ENCODE assay signal across 8 cellular contexts in the genomic region with DNA sequence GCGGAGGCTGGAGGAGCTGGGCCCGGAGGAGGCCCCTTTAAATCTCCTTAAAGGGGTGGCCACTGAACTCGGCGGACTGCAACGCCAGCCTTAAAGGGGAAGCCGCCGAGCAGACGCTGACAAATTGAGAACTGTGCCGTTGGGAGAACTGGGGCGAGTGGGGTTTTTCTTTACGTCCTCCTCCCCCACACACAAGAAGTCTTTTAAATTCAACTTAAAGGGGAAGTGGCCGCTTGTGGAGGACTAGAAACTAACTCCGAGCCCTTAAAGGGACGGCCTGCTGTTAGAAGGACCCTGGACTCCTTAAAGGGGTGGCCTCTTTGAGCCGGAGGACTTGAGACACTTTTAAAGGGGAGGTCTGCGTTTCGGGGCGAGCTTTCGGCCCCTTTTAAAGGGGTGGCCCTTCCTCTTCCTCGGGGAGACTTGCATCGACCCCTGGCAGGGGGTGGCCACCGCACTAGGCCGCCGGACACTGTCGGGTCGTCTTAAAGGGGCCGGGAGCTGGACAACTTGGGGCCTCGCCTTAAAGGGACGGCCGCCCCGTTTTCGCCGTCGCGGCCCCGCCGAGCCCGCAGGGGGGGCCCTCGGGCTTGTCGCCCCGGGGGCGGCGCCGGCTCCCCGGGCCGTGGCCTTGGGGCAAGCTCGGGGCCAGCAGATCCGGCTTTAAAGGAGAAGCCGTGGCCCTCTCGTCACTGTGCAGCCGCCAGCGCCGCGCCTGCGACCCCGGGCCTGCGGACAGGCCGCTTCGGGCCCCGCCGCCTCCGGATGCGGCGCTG. TPM values are rescaled to one million over a fixed set of nuclear protein-coding genes. Genes with fewer than 3 reads are reported as not detected.
A peak's percentile ranks its signal among the peaks of the same experiment; 100 is the strongest.
DNase-seq lines count a peak whose midpoint lies in the region; TF ChIP-seq lines count a peak whose summit lies in the region.

No MANE protein-coding gene starts in this region.

- peak in 1 of 3 donors; percentile 19 for TF ChIP-seq POLR2A in spleen (IDR thresholded peaks at IDR 0.05)

- H3K4me1 ChIP-seq in spleen: peaks cover 27 to 72% (median 56%) of the 10 kb centered on the region in 6 donors

- H3K27me3 ChIP-seq in MG63 (no peaks in the 10 kb centered on the region), kidney epithelial cell (ENCODE audit: control insufficient read depth, insufficient read depth, low read length) (no peaks in the 10 kb centered on the region), spleen (replicated peaks in 1 of 7) (no peaks in the 10 kb centered on the region)

- H3K9me3 ChIP-seq in MG63 (no peaks in the 10 kb centered on the region), spleen (no peaks in the 10 kb centered on the region)

- TF ChIP-seq CTCF in HFF-Myc (IDR thresholded peaks at IDR 0.05; ENCODE audit: low read depth, low read length, missing control alignments) (no peak), choroid plexus epithelial cell (conservative IDR thresholded peaks at IDR 0.05; ENCODE audit: low read depth, low read length) (no peak), kidney epithelial cell (IDR thresholded peaks at IDR 0.05; ENCODE audit: insufficient read depth, low read length, poor library complexity, severe bottlenecking) (no peak), spleen (IDR thresholded peaks at IDR 0.05 in 8 of 11, conservative IDR thresholded peaks at IDR 0.05 in 3 of 11) (peak in 3 of 11 experiments; percentile 14 to 41 (median 23))

- peaks cover 59% of the 10 kb centered on the region for H3K36me3 ChIP-seq in MG63
- no peaks in the 10 kb centered on the region for H3K36me3 ChIP-seq in kidney epithelial cell (ENCODE audit: control insufficient read depth, insufficient read depth, low read length)
- H3K36me3 ChIP-seq in spleen: peaks cover 0 to 67% (median 52%) of the 10 kb centered on the region in 6 donors

- H3K4me3 ChIP-seq in HFF-Myc (replicated peaks; ENCODE audit: low read depth, low read length) (peak overlapping the region; percentile 87), MG63 (peak overlapping the region; percentile 68), choroid plexus epithelial cell (ENCODE audit: low read depth, low read length) (peak overlapping the region; percentile 91), kidney epithelial cell (ENCODE audit: low read depth, low read length) (peak overlapping the region; percentile 82), spleen (peak overlapping the region; percentile 74 to 93 (median 83))

- 0 to 1% (median 0%) methylated on average over 43 to 64 of the region's 64 CpGs for WGBS in spleen, 5 donors

- intact Hi-C loops in spleen (cut with DNase I; ENCODE audit: low total_unique reads): loop anchor here (5.0 kb wide), 1 partner anchor 33 kb away; no protein-coding TSS in a partner anchor

- H3K27ac ChIP-seq in spleen: peak overlapping the region; percentile 97 to 100 (median 99)

- peak; percentile 58 for DNase-seq in stimulated activated CD8-positive, alpha-beta memory T cell treated with anti-CD3 and anti-CD28 coated beads, Interleukin-12 subunit alpha, Interleukin-12 subunit beta, amount 100 ng/mL, for 4 hours (ENCODE audit: low read depth)
- DNase-seq in stimulated activated CD8-positive, alpha-beta memory T cell treated with anti-CD3 and anti-CD28 coated beads, Interleukin-4, amount 100 ng/mL, for 48 hours: no peak
- DNase-seq in HFF-Myc (ENCODE audit: extremely low read depth, low read depth) (peak; percentile 83), MG63 (peak; percentile 79), SK-MEL-5 (ENCODE audit: low read depth, low spot score) (peak; percentile 94), choroid plexus epithelial cell (ENCODE audit: low read depth) (peak; percentile 98), kidney epithelial cell (ENCODE audit: low read depth) (peak; percentile 77), spleen (peak; percentile 95)

- in situ Hi-C loops in SK-MEL-5 (cut with HindIII; ENCODE audit: low pct_unique_long_range_greater_than_20kb, low sequenced_read_pairs): no loop called here

RNA-seq across cellular contexts. Expression of a gene that starts 0.7 kb away (rescaled TPM):
- total RNA-seq in MG63 (2014; rRNA removed; shearing (Covaris generic); ENCODE audit: low replicate concordance): 6.0 and 14.5 TPM in 2 replicates
- total RNA-seq in SK-MEL-5 (2014; rRNA removed; shearing (Covaris generic)): 8.8 and 8.9 TPM in 2 replicates
- 40.5 and 53.2 TPM in 2 replicates for polyA plus RNA-seq in SK-MEL-5 (2015; cell fraction: cytosol; rRNA removed)
- polyA plus RNA-seq in SK-MEL-5 (2015; cell fraction: nucleus; rRNA removed): 78.2 and 83.6 TPM in 2 replicates
- total RNA-seq in kidney epithelial cell (47.2 and 51.5 TPM in 2 replicates), spleen (100 to 1,000 TPM in 4 of 7 donors, 10 to 100 TPM in 3; 47.5 to 118 (median 102) TPM)
- 10 to 100 TPM; 25.8 to 62.7 (median 43.7) TPM for polyA plus RNA-seq in spleen

RNA-seq across cellular contexts. Expression of a gene that starts 8.2 kb away (rescaled TPM):
- total RNA-seq in MG63 (2014; rRNA removed; shearing (Covaris generic); ENCODE audit: low replicate concordance): 1.7 and 5.3 TPM in 2 replicates
- 3.0 and 5.0 TPM in 2 replicates for total RNA-seq in SK-MEL-5 (2014; rRNA removed; shearing (Covaris generic))
- polyA plus RNA-seq in SK-MEL-5 (2015; cell fraction: cytosol; rRNA removed): 29.4 and 30.0 TPM in 2 replicates
- 45.8 and 59.4 TPM in 2 replicates for polyA plus RNA-seq in SK-MEL-5 (2015; cell fraction: nucleus; rRNA removed)
- 22.6 and 24.3 TPM in 2 replicates for total RNA-seq in kidney epithelial cell
- total RNA-seq in spleen: 10 to 100 TPM; 51.2 to 77.8 (median 61.8) TPM
- polyA plus RNA-seq in spleen: 100 to 1,000 TPM in 2 of 3 donors, 10 to 100 TPM in 1; 68.4 to 178 (median 148) TPM

RNA-seq across cellular contexts. Expression of a gene that starts 40.1 kb away (rescaled TPM):
- total RNA-seq in MG63 (2014; rRNA removed; shearing (Covaris generic); ENCODE audit: low replicate concordance): 2.6 and 6.9 TPM in 2 replicates
- 5.8 and 9.4 TPM in 2 replicates for total RNA-seq in SK-MEL-5 (2014; rRNA removed; shearing (Covaris generic))
- polyA plus RNA-seq in SK-MEL-5 (2015; cell fraction: cytosol; rRNA removed): 18.3 and 19.2 TPM in 2 replicates
- polyA plus RNA-seq in SK-MEL-5 (2015; cell fraction: nucleus; rRNA removed): 10.2 and 19.4 TPM in 2 replicates
- total RNA-seq in kidney epithelial cell: 15.5 and 18.1 TPM in 2 replicates
- 10 to 100 TPM; 52.8 to 85.7 (median 72.7) TPM for total RNA-seq in spleen
- polyA plus RNA-seq in spleen: 10 to 100 TPM in 1 of 3 donors, 1 to 10 TPM in 2; 1.2 to 19.0 (median 1.4) TPM

RNA-seq across cellular contexts. Expression of a gene that starts 48.7 kb away (rescaled TPM):
- total RNA-seq in MG63 (2014; rRNA removed; shearing (Covaris generic); ENCODE audit: low replicate concordance): 6.5 and 9.1 TPM in 2 replicates
- total RNA-seq in SK-MEL-5 (2014; rRNA removed; shearing (Covaris generic)): 23.0 TPM in 2 replicates
- 28.8 and 39.0 TPM in 2 replicates for polyA plus RNA-seq in SK-MEL-5 (2015; cell fraction: cytosol; rRNA removed)
- 19.6 and 19.9 TPM in 2 replicates for polyA plus RNA-seq in SK-MEL-5 (2015; cell fraction: nucleus; rRNA removed)
- total RNA-seq in kidney epithelial cell: 12.3 and 13.8 TPM in 2 replicates
- total RNA-seq in spleen: 10 to 100 TPM in 5 of 7 donors, 1 to 10 TPM in 2; 6.3 to 14.6 (median 11.4) TPM
- 1 to 10 TPM; 3.5 to 5.0 (median 3.7) TPM for polyA plus RNA-seq in spleen
